Comparison of ENCODE assay signal across 13 cellular contexts in the genomic region with DNA sequence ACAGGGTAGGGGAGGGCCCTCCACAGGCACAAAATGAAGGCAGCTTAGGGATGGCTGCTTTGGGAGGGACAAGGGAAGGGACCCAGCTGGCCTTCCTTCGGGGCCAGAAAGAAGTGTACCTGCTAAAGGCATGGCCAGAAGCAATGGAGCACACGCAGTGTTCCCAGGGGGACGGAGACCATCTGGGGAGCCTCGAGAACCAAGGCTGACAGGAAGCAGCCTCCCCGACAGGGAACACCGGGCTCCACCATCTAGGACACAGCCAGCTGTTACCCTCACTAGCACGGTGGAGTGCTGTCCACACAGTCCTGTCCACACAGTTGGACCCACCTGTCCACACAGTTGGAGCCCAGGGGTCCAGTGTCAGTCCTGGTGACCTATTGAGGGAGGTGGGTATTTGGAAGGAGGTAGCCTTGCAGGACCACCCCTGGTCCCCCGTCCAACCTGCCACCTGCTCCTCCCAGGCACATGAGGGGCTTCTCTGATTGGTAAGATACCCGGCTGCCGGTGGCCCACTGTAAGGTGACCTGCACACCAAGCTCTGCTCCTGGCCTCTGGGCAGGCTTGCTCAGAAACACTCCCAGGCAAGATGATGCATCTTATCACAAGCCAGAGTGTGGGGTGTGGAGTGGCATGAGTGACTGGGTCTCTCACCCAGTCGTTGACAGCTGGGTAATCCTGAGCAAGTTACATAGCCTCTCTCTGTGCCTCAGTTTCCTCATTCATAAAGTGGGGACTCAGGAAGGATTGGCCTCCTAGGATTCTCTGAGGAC. TPM values are rescaled to one million over a fixed set of nuclear protein-coding genes. Genes with fewer than 3 reads are reported as not detected.
DNase-seq lines count a peak whose midpoint lies in the region; ATAC-seq and TF ChIP-seq lines count a peak whose summit lies in the region.
"Had no signal": no experiment of that assay in that cellular context is flagged by ENCODE, and none has a peak within 500 bp of the region (broad histone marks: within the 10 kb centered on the region; RNA-seq: fewer than 3 reads in every experiment).

No MANE protein-coding gene starts in this region.

- 75 to 84% methylated on average over 8 to 11 of the region's 11 CpGs for WGBS in lower leg skin, 2 donors

- no peak overlapping the region for H3K4me3 Mint-ChIP-seq in activated CD8-positive, alpha-beta memory T cell treated with anti-CD3 and anti-CD28 coated beads, Interleukin-2, amount 10 ng/mL, durations not matched to agents 7 days and 5 days
- peak overlapping the region; percentile 56 for H3K4me3 Mint-ChIP-seq in activated naive CD8-positive, alpha-beta T cell

- intact Hi-C loops in lower leg skin (cut with DNase I; ENCODE audit: low total_unique reads), result no loop called here

- no peak overlapping the region for H3K4me3 ChIP-seq in thoracic aorta
- no peak overlapping the region for H3K4me3 ChIP-seq in lower leg skin (ENCODE audit: low read depth, poor library complexity, severe bottlenecking)
- H3K4me3 ChIP-seq: coronary artery, upper lobe of left lung had no signal

- H3K9me3 Mint-ChIP-seq in activated CD8-positive, alpha-beta memory T cell treated with anti-CD3 and anti-CD28 coated beads, Interleukin-2, amount 10 ng/mL, durations not matched to agents 7 days and 5 days (ENCODE audit: low read depth), result no peaks in the 10 kb centered on the region
- no peaks in the 10 kb centered on the region for H3K9me3 Mint-ChIP-seq in activated naive CD8-positive, alpha-beta T cell (ENCODE audit: low read depth)

- no peak for TF ChIP-seq POLR2A in lower leg skin (IDR thresholded peaks at IDR 0.05)

- H3K27me3 ChIP-seq in thoracic aorta (replicated peaks; ENCODE audit: insufficient read depth), result no peaks in the 10 kb centered on the region
- H3K27me3 ChIP-seq: upper lobe of left lung had no signal

- no peaks in the 10 kb centered on the region for H3K9me3 ChIP-seq in thoracic aorta
- H3K9me3 ChIP-seq: upper lobe of left lung had no signal

- H3K36me3 Mint-ChIP-seq in activated CD8-positive, alpha-beta memory T cell treated with anti-CD3 and anti-CD28 coated beads, Interleukin-2, amount 10 ng/mL, durations not matched to agents 7 days and 5 days, result no peaks in the 10 kb centered on the region
- no peaks in the 10 kb centered on the region for H3K36me3 Mint-ChIP-seq in activated naive CD8-positive, alpha-beta T cell

- peak overlapping the region; percentile 65 for H3K27ac Mint-ChIP-seq in activated CD8-positive, alpha-beta memory T cell treated with anti-CD3 and anti-CD28 coated beads, Interleukin-2, amount 10 ng/mL, durations not matched to agents 7 days and 5 days
- H3K27ac Mint-ChIP-seq in activated naive CD8-positive, alpha-beta T cell, result peak overlapping the region; percentile 61

- peak; percentile 35 for ATAC-seq in activated CD8-positive, alpha-beta memory T cell treated with anti-CD3 and anti-CD28 coated beads, Interleukin-2, amount 10 ng/mL, durations not matched to agents 7 days and 5 days
- no peak for ATAC-seq in thoracic aorta (ENCODE audit: insufficient number of reproducible peaks, low FRiP score, low read depth)
- ATAC-seq in HG03460 (IDR thresholded peaks at IDR 0.05; ENCODE audit: unreplicated experiment), result no peak
- ATAC-seq in HG03442 (IDR thresholded peaks at IDR 0.05; ENCODE audit: unreplicated experiment), result no peak
- ATAC-seq: HepG2 had no signal

- no peaks in the 10 kb centered on the region for H3K36me3 ChIP-seq in thoracic aorta
- H3K36me3 ChIP-seq: upper lobe of left lung had no signal

- DNase-seq in activated CD8-positive, alpha-beta memory T cell treated with anti-CD3 and anti-CD28 coated beads, Interleukin-2, amount 10 ng/mL, durations not matched to agents 7 days and 5 days, result no peak
- no peak for DNase-seq in activated CD8-positive, alpha-beta memory T cell treated with anti-CD3 and anti-CD28 coated beads, Interleukin-2, amount 50 U/mL, for 4 hours
- DNase-seq in iris pigment epithelial cell (ENCODE audit: low read depth) (peak; percentile 61), thoracic aorta (ENCODE audit: low spot score) (no peak), lower leg skin (ENCODE audit: low spot score in 2 of 2) (no peak)
- DNase-seq: activated CD4-positive, CD25-positive, alpha-beta regulatory T cell treated with anti-CD3 and anti-CD28 coated beads, Interleukin-2, amount 50 U/mL, for 72 hours had no signal

- H3K4me1 Mint-ChIP-seq in activated CD8-positive, alpha-beta memory T cell treated with anti-CD3 and anti-CD28 coated beads, Interleukin-2, amount 10 ng/mL, durations not matched to agents 7 days and 5 days, result peaks cover 37% of the 10 kb centered on the region
- peaks cover 29% of the 10 kb centered on the region for H3K4me1 Mint-ChIP-seq in activated naive CD8-positive, alpha-beta T cell (ENCODE audit: low read depth)

- CTCF ChIA-PET in activated CD8-positive, alpha-beta memory T cell treated with anti-CD3 and anti-CD28 coated beads, Interleukin-2, amount 10 ng/mL, durations not matched to agents 7 days and 5 days (lab: Charles Lee), result interaction anchor here (0.6 to 1.8 kb wide), 5 partner anchors 11 to 1169 kb away, joined by 4 read pairs; no protein-coding TSS in a partner anchor

- peaks cover 10% of the 10 kb centered on the region for H3K27me3 Mint-ChIP-seq in activated CD8-positive, alpha-beta memory T cell treated with anti-CD3 and anti-CD28 coated beads, Interleukin-2, amount 10 ng/mL, durations not matched to agents 7 days and 5 days
- H3K27me3 Mint-ChIP-seq in activated naive CD8-positive, alpha-beta T cell, result no peaks in the 10 kb centered on the region

- peaks cover 13 to 35% of the 10 kb centered on the region in 2 donors for H3K4me1 ChIP-seq in thoracic aorta (ENCODE audit: control insufficient read depth in 1 of 2, low read depth in 2 of 2)

- TF ChIP-seq CTCF in thoracic aorta (IDR thresholded peaks at IDR 0.05) (no peak), lower leg skin (IDR thresholded peaks at IDR 0.05) (no peak)

- H3K27ac ChIP-seq in thoracic aorta, result peak overlapping the region; percentile 62 to 81
- H3K27ac ChIP-seq: C4-2B had no signal

RNA-seq across cellular contexts. Expression of a gene that starts 20.5 kb away (rescaled TPM):
- total RNA-seq in activated CD8-positive, alpha-beta memory T cell treated with anti-CD3 and anti-CD28 coated beads, Interleukin-2, amount 10 ng/mL, durations not matched to agents 7 days and 5 days, result 1 to 10 TPM; 5.8 to 5.9 TPM
- total RNA-seq in thoracic aorta (10 to 100 TPM; 32.1 to 40.1 TPM), lower leg skin (10 to 100 TPM in 3 of 4 donors, 1 to 10 TPM in 1; 8.2 to 22.3 (median 15.2) TPM)
